20 cellular contexts compared by ENCODE assay signal in the genomic region with DNA sequence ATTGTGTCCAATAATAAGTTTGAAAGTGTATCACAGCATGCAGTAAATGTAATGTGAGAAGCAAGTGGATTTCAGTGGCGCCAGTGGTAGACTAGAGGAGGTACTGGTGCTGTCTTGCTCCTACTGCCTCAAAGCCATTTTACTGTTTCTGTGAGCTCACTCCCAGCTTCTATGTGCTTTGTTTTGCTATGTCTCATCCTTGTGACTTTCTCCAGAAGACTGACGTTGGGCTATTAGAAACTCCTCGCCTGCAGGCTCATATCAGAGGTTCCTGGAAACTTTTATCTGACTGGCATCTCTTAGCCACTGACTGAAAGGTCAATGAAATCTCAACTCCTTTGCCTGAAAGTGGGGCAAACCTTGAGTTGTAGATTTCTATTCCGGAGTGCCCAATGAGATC.
DNase-seq lines count a peak whose midpoint lies in the region; ATAC-seq and TF ChIP-seq lines count a peak whose summit lies in the region.
"Had no signal": no experiment of that assay in that cellular context is flagged by ENCODE, and none has a peak within 500 bp of the region (broad histone marks: within the 10 kb centered on the region; RNA-seq: fewer than 3 reads in every experiment).

No MANE protein-coding gene starts in this region.

- TF ChIP-seq EP300 in SK-N-SH (IDR thresholded peaks at IDR 0.05; ENCODE audit: borderline replicate concordance in 1 of 2, low read depth in 1 of 2, low read length in 1 of 2), result no peak

- H3K27ac ChIP-seq in breast epithelium (no peak overlapping the region), SK-N-SH (ENCODE audit: low read depth in 2 of 2, low read length in 1 of 2) (no peak overlapping the region), trophoblast cell (ENCODE audit: low read depth, low read length) (peak overlapping the region; percentile 40)
- H3K27ac ChIP-seq: 22Rv1, A549, BLaER1 had no signal

- no peaks in the 10 kb centered on the region for H3K27me3 Mint-ChIP-seq in MCF 10A (ENCODE audit: insufficient read depth, unreplicated experiment)
- H3K27me3 Mint-ChIP-seq: CD4-positive, alpha-beta memory T cell had no signal

- no peak overlapping the region for H3K18ac ChIP-seq in trophoblast cell (ENCODE audit: low read length)

- peak overlapping the region; percentile 27 for H2BK5ac ChIP-seq in trophoblast cell (ENCODE audit: low read depth, low read length, poor library complexity)

- no peak for TF ChIP-seq CTCF in MCF 10A (IDR thresholded peaks at IDR 0.05; ENCODE audit: unreplicated experiment)
- no peak for TF ChIP-seq CTCF in breast epithelium (IDR thresholded peaks at IDR 0.05)
- TF ChIP-seq CTCF in SK-N-SH (IDR thresholded peaks at IDR 0.05), result no peak

- no peak overlapping the region for H2AK5ac ChIP-seq in trophoblast cell (ENCODE audit: low read length)

- H3K36me3 ChIP-seq in breast epithelium (no peaks in the 10 kb centered on the region), SK-N-SH (replicated peaks in 1 of 2; ENCODE audit: control insufficient read depth in 1 of 2, insufficient read depth in 2 of 2, low read length in 1 of 2) (no peaks in the 10 kb centered on the region), trophoblast cell (ENCODE audit: control insufficient read depth in 1 of 2, insufficient read depth in 2 of 2, low read length in 2 of 2) (no peaks in the 10 kb centered on the region)
- H3K36me3 ChIP-seq: BLaER1 had no signal

- H3K27ac Mint-ChIP-seq in MCF 10A (ENCODE audit: low read depth, unreplicated experiment), result no peak overlapping the region
- H3K27ac Mint-ChIP-seq: CD14-positive monocyte; CD4-positive, alpha-beta memory T cell had no signal

- 23% methylated on average over 4 of the region's 4 CpGs for WGBS in SK-N-SH (ENCODE audit: low lambda C conversion rate)
- no CpG with 5 or more reads among the region's 4 CpGs for WGBS in trophoblast cell (ENCODE audit: extremely low coverage, insufficient coverage, insufficient read length)

- no peak for TF ChIP-seq POLR2A in breast epithelium (IDR thresholded peaks at IDR 0.05)

- no peak overlapping the region for H2AFZ ChIP-seq in SK-N-SH (ENCODE audit: low read depth)
- H2AFZ ChIP-seq in trophoblast cell (ENCODE audit: insufficient read depth, low read length, poor library complexity), result no peak overlapping the region

- TF ChIP-seq RAD21 in SK-N-SH (IDR thresholded peaks at IDR 0.05; ENCODE audit: low read length), result no peak

- H3K9me3 Mint-ChIP-seq in MCF 10A (ENCODE audit: unreplicated experiment), result peaks cover 8% of the 10 kb centered on the region

- intact Hi-C loops in MCF 10A (cut with micrococcal nuclease), result no loop called here
- intact Hi-C loops in breast epithelium (cut with DNase I; ENCODE audit: low total_unique reads), result no loop called here

- H3K14ac ChIP-seq in trophoblast cell (ENCODE audit: low read length), result no peak overlapping the region

- H2BK120ac ChIP-seq in trophoblast cell (ENCODE audit: insufficient read depth, low read length, poor library complexity), result no peak overlapping the region

- DNase-seq in MCF 10A (ENCODE audit: unreplicated experiment), result peak; percentile 22
- no peak for DNase-seq in breast epithelium (ENCODE audit: low spot score in 2 of 2)
- DNase-seq in SK-N-SH, result peak; percentile 2
- no peak for DNase-seq in trophoblast cell
- DNase-seq in NCI-H226, result no peak
- DNase-seq in G401 (ENCODE audit: low spot score), result no peak
- DNase-seq: Calu3; CD4-positive, alpha-beta memory T cell; DMS79 treated with DMSO at 0.1 percent for 48 hours; GOT3; H7; IMR-90 had no signal

- no peaks in the 10 kb centered on the region for H4K20me1 ChIP-seq in SK-N-SH (ENCODE audit: insufficient read depth)
- H4K20me1 ChIP-seq: BLaER1 had no signal

- H2BK12ac ChIP-seq in trophoblast cell (ENCODE audit: low read length), result no peak overlapping the region

- no peak overlapping the region for H4K12ac ChIP-seq in trophoblast cell (ENCODE audit: low read depth, low read length)

- CTCF ChIA-PET in MCF 10A (lab: Yijun Ruan, JAX), result no interaction called here
- CTCF ChIA-PET in SK-N-SH (lab: Yijun Ruan, JAX), result no interaction called here

- H3K36me3 Mint-ChIP-seq in MCF 10A (ENCODE audit: insufficient read depth, unreplicated experiment), result no peaks in the 10 kb centered on the region
- H3K36me3 Mint-ChIP-seq: CD14-positive monocyte; CD4-positive, alpha-beta memory T cell had no signal

- BruUV-seq in MCF 10A (replicated peaks; lab: Mats Ljungman, UMichigan), result no TSS peak

- H3K27me3 ChIP-seq in breast epithelium (no peaks in the 10 kb centered on the region), SK-N-SH (ENCODE audit: insufficient read depth) (no peaks in the 10 kb centered on the region), trophoblast cell (ENCODE audit: insufficient read depth, low read length) (no peaks in the 10 kb centered on the region)
- H3K27me3 ChIP-seq: BLaER1 had no signal

- H3K79me2 ChIP-seq in SK-N-SH (ENCODE audit: insufficient read depth) (no peaks in the 10 kb centered on the region), trophoblast cell (ENCODE audit: control insufficient read depth, insufficient read depth, low read length, poor library complexity) (no peaks in the 10 kb centered on the region)

- H3K4me3 ChIP-seq in breast epithelium (no peak overlapping the region), SK-N-SH (ENCODE audit: low read depth in 2 of 2, low read length in 1 of 2) (no peak overlapping the region), trophoblast cell (ENCODE audit: low read depth, low read length) (no peak overlapping the region)
- H3K4me3 ChIP-seq: A549, BLaER1, K562 had no signal

- in situ Hi-C loops in G401 (cut with HindIII; ENCODE audit: low sequenced_read_pairs), result no loop called here

- H4K91ac ChIP-seq in trophoblast cell (ENCODE audit: low read depth, low read length), result no peak overlapping the region

- no peaks in the 10 kb centered on the region for H3F3A ChIP-seq in SK-N-SH (replicated peaks; ENCODE audit: insufficient read depth)

- H3K4me2 ChIP-seq in SK-N-SH (no peak overlapping the region), trophoblast cell (ENCODE audit: low read length) (no peak overlapping the region)
- H3K4me2 ChIP-seq: A549, BLaER1 had no signal

- peaks cover 19% of the 10 kb centered on the region for H3K4me1 Mint-ChIP-seq in MCF 10A (ENCODE audit: insufficient read depth, unreplicated experiment)
- H3K4me1 Mint-ChIP-seq: CD4-positive, alpha-beta memory T cell had no signal

- no peaks in the 10 kb centered on the region for H3K9me2 ChIP-seq in SK-N-SH

- POLR2A ChIA-PET in MCF 10A (lab: Yijun Ruan, JAX) (no interaction called here), SK-N-SH (lab: Yijun Ruan, JAX) (no interaction called here)

- H3K23ac ChIP-seq in trophoblast cell (ENCODE audit: low read length), result no peak overlapping the region

- H3K79me1 ChIP-seq in trophoblast cell (ENCODE audit: low read length), result no peaks in the 10 kb centered on the region

- no peak for ATAC-seq in HG03442 (IDR thresholded peaks at IDR 0.05; ENCODE audit: unreplicated experiment)
- ATAC-seq: A549, HCT116, K562 had no signal

- H3K9me3 ChIP-seq in breast epithelium (no peaks in the 10 kb centered on the region), SK-N-SH (no peaks in the 10 kb centered on the region), trophoblast cell (ENCODE audit: insufficient read depth, low read depth, low read length) (no peaks in the 10 kb centered on the region)
- H3K9me3 ChIP-seq: A549, BLaER1 had no signal

- no peak overlapping the region for H4K8ac ChIP-seq in trophoblast cell (ENCODE audit: low read depth, low read length)

- H3K4me3 Mint-ChIP-seq in MCF 10A (ENCODE audit: unreplicated experiment), result no peak overlapping the region
- H3K4me3 Mint-ChIP-seq: CD14-positive monocyte; CD4-positive, alpha-beta memory T cell had no signal

- H3K9ac ChIP-seq in SK-N-SH, result no peak overlapping the region
- H3K9ac ChIP-seq in trophoblast cell (ENCODE audit: low read length), result no peak overlapping the region
- H3K9ac ChIP-seq: BLaER1 had no signal

- H3K4me1 ChIP-seq in breast epithelium (no peaks in the 10 kb centered on the region), SK-N-SH (ENCODE audit: control insufficient read depth in 1 of 2, insufficient read depth in 2 of 2, low read depth in 1 of 2, low read length in 1 of 2) (no peaks in the 10 kb centered on the region; a peak in 1 of 4 replicates), trophoblast cell (ENCODE audit: control insufficient read depth in 1 of 2, insufficient read depth in 2 of 2, low read length in 2 of 2) (peaks cover 0 to 2% of the 10 kb centered on the region in 2 experiments)
- H3K4me1 ChIP-seq: A549, BLaER1 had no signal

- no peak overlapping the region for H3K4ac ChIP-seq in trophoblast cell (ENCODE audit: low read depth, low read length)

TF ChIP-seq in PFSK-1, 5 proteins besides CTCF, POLR2A, EP300 and RAD21 (continues in another document):
- TF ChIP-seq POLR2AphosphoS5 (IDR thresholded peaks at IDR 0.05; ENCODE audit: low read depth, low read length), result peak; percentile 48; the same call in 1 of the 2 replicates

TF ChIP-seq in SK-N-SH, 30 proteins besides CTCF, POLR2A, EP300 and RAD21:
- TF ChIP-seq FOSL2 (IDR thresholded peaks at IDR 0.05; ENCODE audit: borderline replicate concordance, low read depth), result no peak

Comparison
In these comparisons a context has a peak if more than half of its experiments do, and no peak if none do; other contexts are left out.
1. DNase-seq: peak in MCF 10A (single experiment) and SK-N-SH (single experiment); none in breast epithelium (0 of 2), trophoblast cell (0 of 2), NCI-H226 (single experiment) and G401 (single experiment).